21 cellular contexts compared by ENCODE assay signal in genomic region chr15:63367900-63368299, GRCh38. TPM values are rescaled to one million over a fixed set of nuclear protein-coding genes. Genes with fewer than 3 reads are reported as not detected.
"Had no signal": no experiment of that assay in that cellular context is flagged by ENCODE, and none has a peak within 500 bp of the region (broad histone marks: within the 10 kb centered on the region; RNA-seq: fewer than 3 reads in every experiment).

No MANE protein-coding gene starts in this region.

- H3K27me3 ChIP-seq: ascending aorta, right lobe of liver had no signal

- H3K4me3 ChIP-seq: ascending aorta, right lobe of liver, thoracic aorta had no signal

- H3K9ac ChIP-seq: parathyroid adenoma had no signal

- H3K4me1 ChIP-seq: parathyroid adenoma, right lobe of liver had no signal

- DNase-seq: activated CD4-positive, alpha-beta T cell treated with anti-CD3 and anti-CD28 coated beads, Interleukin-2, amount 50 U/mL, for 1 hour; activated CD4-positive, CD25-positive, alpha-beta regulatory T cell treated with anti-CD3 and anti-CD28 coated beads, Interleukin-2, amount 50 U/mL, for 72 hours; activated CD8-positive, alpha-beta memory T cell treated with anti-CD3 and anti-CD28 coated beads, Interleukin-2, amount 50 U/mL, for 4 hours; activated naive CD4-positive, alpha-beta T cell treated with anti-CD3 and anti-CD28 coated beads for 36 hours; activated T-cell treated with anti-CD3 and anti-CD28 coated beads, Interleukin-2, amount 50 U/mL, for 4 hours; cerebellar nuclear complex; effector CD8-positive, alpha-beta T cell; head of caudate nucleus; mesendoderm; natural killer cell; right lobe of liver; small intestine; stimulated activated CD4-positive, alpha-beta T cell treated with anti-CD3 and anti-CD28 coated beads, Interleukin-15, amount 100 ng/mL, for 24 hours; stimulated activated CD4-positive, alpha-beta T cell treated with anti-CD3 and anti-CD28 coated beads, Interleukin-2, amount 100 ng/mL, for 48 hours; SW 1271; T-helper 2 cell had no signal

- H3K36me3 ChIP-seq: ascending aorta, right lobe of liver, thoracic aorta had no signal

- H3K27ac ChIP-seq: parathyroid adenoma, right lobe of liver, VCaP had no signal

- ATAC-seq: activated T-cell treated with anti-CD3 and anti-CD28 coated beads, Interleukin-2, amount 50 U/mL, for 4 hours; natural killer cell; stimulated activated effector memory CD8-positive, alpha-beta T cell treated with anti-CD3 and anti-CD28 coated beads, Interleukin-12 subunit alpha, Interleukin-12 subunit beta, amount 100 ng/mL, for 72 hours had no signal

- H3K9me3 ChIP-seq: ascending aorta, right lobe of liver, thoracic aorta had no signal

RNA-seq across cellular contexts. Expression of gene CA12, which starts 13.7 kb away (rescaled TPM):
- total RNA-seq: natural killer cell had no signal
